Comparison of ENCODE assay signal across 8 cellular contexts in the genomic region with DNA sequence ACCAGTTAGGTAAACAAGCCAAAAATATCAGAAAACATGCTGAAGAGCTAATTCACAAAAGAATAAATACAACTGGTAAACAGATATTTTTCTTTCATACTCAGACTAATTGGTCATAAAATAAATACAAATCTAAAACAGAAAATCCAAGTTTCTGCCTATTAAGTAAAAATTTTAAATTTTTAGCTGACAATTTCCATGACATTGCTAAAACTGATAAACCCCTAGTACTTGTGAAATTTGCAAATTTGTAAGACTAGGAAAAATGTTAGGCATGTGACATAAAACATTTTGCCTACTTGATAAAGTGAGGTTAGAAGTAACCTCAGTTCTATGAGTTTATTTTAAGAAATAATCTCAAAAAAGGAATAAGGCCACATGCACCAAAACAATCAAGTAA.
"Had no signal": no experiment of that assay in that cellular context is flagged by ENCODE, and none has a peak within 500 bp of the region (broad histone marks: within the 10 kb centered on the region; RNA-seq: fewer than 3 reads in every experiment).

No MANE protein-coding gene starts in this region.

- H3K4me3 ChIP-seq: GM12878 had no signal

- ATAC-seq: GM12878 had no signal

- FAIRE-seq: G401.6, GM12878, GM12891, GM12892, GM18507, GM19239 had no signal

- DNase-seq: GDM1, GF-D8 had no signal
